Comparison of ENCODE assay signal across 14 cellular contexts in the genomic region with DNA sequence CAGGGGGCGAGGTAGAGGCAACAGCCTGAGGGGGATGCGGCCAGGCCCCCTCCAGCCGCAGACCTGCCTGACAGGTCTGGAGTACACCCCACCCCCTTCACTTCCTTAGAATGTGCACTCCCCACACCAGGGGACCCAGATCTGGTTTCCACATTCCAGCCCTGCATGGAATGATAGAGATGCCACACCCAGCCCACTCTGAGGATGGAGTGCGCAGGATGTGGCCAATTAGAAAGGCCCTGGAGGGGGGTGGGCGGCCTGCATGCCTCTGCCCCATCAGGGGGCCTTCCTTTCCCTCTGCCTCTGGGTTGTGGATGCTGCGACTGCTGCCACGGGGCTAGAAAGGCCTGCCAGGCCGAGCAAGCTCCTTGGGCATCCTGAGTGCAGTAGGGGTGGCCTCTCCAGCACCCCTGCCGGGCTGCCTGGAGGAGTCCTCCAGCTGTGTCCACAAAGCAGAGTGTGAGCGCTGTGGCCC. TPM values are rescaled to one million over a fixed set of nuclear protein-coding genes. Genes with fewer than 3 reads are reported as not detected.
A peak's percentile ranks its signal among the peaks of the same experiment; 100 is the strongest.
DNase-seq lines count a peak whose midpoint lies in the region; ATAC-seq, FAIRE-seq and TF ChIP-seq lines count a peak whose summit lies in the region.
"Had no signal": no experiment of that assay in that cellular context is flagged by ENCODE, and none has a peak within 500 bp of the region (broad histone marks: within the 10 kb centered on the region; RNA-seq: fewer than 3 reads in every experiment).

No MANE protein-coding gene starts in this region.

- no peaks in the 10 kb centered on the region for H3K9me3 Mint-ChIP-seq in Caco-2 (ENCODE audit: unreplicated experiment)
- H3K9me3 Mint-ChIP-seq in chondrocyte (ENCODE audit: low read depth) = no peaks in the 10 kb centered on the region
- no peaks in the 10 kb centered on the region for H3K9me3 Mint-ChIP-seq in mesothelial cell of epicardium
- H3K9me3 Mint-ChIP-seq in activated CD4-positive, alpha-beta memory T cell treated with anti-CD3 and anti-CD28 coated beads, Interleukin-2, amount 10 ng/mL, durations not matched to agents 7 days and 5 days = no peaks in the 10 kb centered on the region

- H3K27ac Mint-ChIP-seq in Caco-2 (ENCODE audit: unreplicated experiment) = peak overlapping the region; percentile 42
- peak overlapping the region; percentile 74 for H3K27ac Mint-ChIP-seq in chondrocyte (ENCODE audit: unreplicated experiment)
- H3K27ac Mint-ChIP-seq in mesothelial cell of epicardium = peak overlapping the region; percentile 94
- H3K27ac Mint-ChIP-seq in activated CD4-positive, alpha-beta memory T cell treated with anti-CD3 and anti-CD28 coated beads, Interleukin-2, amount 10 ng/mL, durations not matched to agents 7 days and 5 days = no peak overlapping the region

- H3K36me3 Mint-ChIP-seq in Caco-2 (ENCODE audit: insufficient read depth, unreplicated experiment) = peaks cover 31% of the 10 kb centered on the region
- peaks cover 5% of the 10 kb centered on the region for H3K36me3 Mint-ChIP-seq in chondrocyte (ENCODE audit: low read depth)
- peaks cover 8% of the 10 kb centered on the region for H3K36me3 Mint-ChIP-seq in mesothelial cell of epicardium
- peaks cover 22% of the 10 kb centered on the region for H3K36me3 Mint-ChIP-seq in activated CD4-positive, alpha-beta memory T cell treated with anti-CD3 and anti-CD28 coated beads, Interleukin-2, amount 10 ng/mL, durations not matched to agents 7 days and 5 days (ENCODE audit: low read depth)

- CTCF ChIA-PET in Caco-2 (lab: Charles Lee) = interaction anchor here (0.6 kb wide), 1 partner anchor 29 kb away, joined by 3 read pairs; a partner anchor contains a TSS
- CTCF ChIA-PET in activated CD4-positive, alpha-beta memory T cell treated with anti-CD3 and anti-CD28 coated beads, Interleukin-2, amount 10 ng/mL, durations not matched to agents 7 days and 5 days (lab: Charles Lee) = no interaction called here

- intact Hi-C loops in Caco-2 (cut with micrococcal nuclease; ENCODE audit: unreplicated experiment) = no loop called here
- intact Hi-C loops in prostate gland (cut with DNase I) = no loop called here
- intact Hi-C loops in kidney (cut with DNase I) = no loop called here

- no peak for ATAC-seq in GM19023 (IDR thresholded peaks at IDR 0.05; ENCODE audit: unreplicated experiment)
- ATAC-seq: left lung had no signal

- TF ChIP-seq CTCF in Caco-2 (IDR thresholded peaks at IDR 0.05; ENCODE audit: insufficient read depth in 1 of 2, low read depth in 1 of 2, low read length in 1 of 2, severe bottlenecking in 1 of 2, unreplicated experiment in 1 of 2) = peak in 1 of 2 experiments; percentile 3
- peak; percentile 54 for TF ChIP-seq CTCF in chondrocyte (IDR thresholded peaks at IDR 0.05)
- no peak for TF ChIP-seq CTCF in mesothelial cell of epicardium (IDR thresholded peaks at IDR 0.05; ENCODE audit: unreplicated experiment)
- TF ChIP-seq CTCF in prostate gland (IDR thresholded peaks at IDR 0.05) = no peak
- TF ChIP-seq CTCF in kidney (IDR thresholded peaks at IDR 0.05; ENCODE audit: borderline replicate concordance, extremely low read depth, insufficient read depth) = no peak

- H3K4me3 ChIP-seq in Caco-2 (ENCODE audit: low read depth, low read length) (no peak overlapping the region), prostate gland (no peak overlapping the region), kidney (ENCODE audit: low read length in 2 of 2) (no peak overlapping the region)
- H3K4me3 ChIP-seq: left lung had no signal

- 70% methylated on average over 10 of the region's 10 CpGs for WGBS in prostate gland

- no peak for TF ChIP-seq POLR2A in prostate gland (IDR thresholded peaks at IDR 0.05)

- no peaks in the 10 kb centered on the region for H3K27me3 Mint-ChIP-seq in Caco-2 (ENCODE audit: insufficient read depth, unreplicated experiment)
- no peaks in the 10 kb centered on the region for H3K27me3 Mint-ChIP-seq in chondrocyte (ENCODE audit: low read depth)
- no peaks in the 10 kb centered on the region for H3K27me3 Mint-ChIP-seq in mesothelial cell of epicardium (ENCODE audit: low read depth)
- H3K27me3 Mint-ChIP-seq in activated CD4-positive, alpha-beta memory T cell treated with anti-CD3 and anti-CD28 coated beads, Interleukin-2, amount 10 ng/mL, durations not matched to agents 7 days and 5 days = no peaks in the 10 kb centered on the region

- H3K36me3 ChIP-seq in Caco-2 (ENCODE audit: control insufficient read depth, insufficient read depth, low read length) = no peaks in the 10 kb centered on the region
- H3K36me3 ChIP-seq in prostate gland = peaks cover 9 to 13% of the 10 kb centered on the region in 2 donors
- H3K36me3 ChIP-seq in kidney (ENCODE audit: control insufficient read depth in 1 of 2, insufficient read depth in 2 of 2, low read length in 2 of 2) = peaks cover 18 to 37% of the 10 kb centered on the region in 2 donors

- H3K4me1 ChIP-seq in Caco-2 (peaks cover 19% of the 10 kb centered on the region), prostate gland (replicated peaks) (no peaks in the 10 kb centered on the region), kidney (ENCODE audit: control insufficient read depth in 1 of 2, insufficient read depth in 1 of 2, low read depth in 1 of 2, low read length in 2 of 2) (peaks cover 6 to 14% of the 10 kb centered on the region in 2 donors)
- H3K4me1 ChIP-seq: BE2C had no signal

- POLR2A ChIA-PET in Caco-2 (lab: Charles Lee) = interaction anchor here (0.5 to 0.7 kb wide), 2 partner anchors 47 to 222 kb away, joined by 4 to 7 read pairs; no protein-coding TSS in a partner anchor
- POLR2A ChIA-PET in activated CD4-positive, alpha-beta memory T cell treated with anti-CD3 and anti-CD28 coated beads, Interleukin-2, amount 10 ng/mL, durations not matched to agents 7 days and 5 days (lab: Charles Lee) = no interaction called here

- H3K27me3 ChIP-seq in Caco-2 (replicated peaks; ENCODE audit: control insufficient read depth, insufficient read depth, low read length) = no peaks in the 10 kb centered on the region
- no peaks in the 10 kb centered on the region for H3K27me3 ChIP-seq in prostate gland (replicated peaks; ENCODE audit: insufficient read depth)
- H3K27me3 ChIP-seq: BE2C, left lung had no signal

- H3K9me3 ChIP-seq in Caco-2 (no peaks in the 10 kb centered on the region), prostate gland (no peaks in the 10 kb centered on the region), kidney (ENCODE audit: control insufficient read depth in 1 of 2, low read length in 2 of 2) (no peaks in the 10 kb centered on the region)
- H3K9me3 ChIP-seq: BE2C, left lung had no signal

- H3K4me3 Mint-ChIP-seq in Caco-2 (ENCODE audit: unreplicated experiment) (no peak overlapping the region), chondrocyte (ENCODE audit: unreplicated experiment) (no peak overlapping the region), mesothelial cell of epicardium (no peak overlapping the region)
- no peak overlapping the region for H3K4me3 Mint-ChIP-seq in activated CD4-positive, alpha-beta memory T cell treated with anti-CD3 and anti-CD28 coated beads, Interleukin-2, amount 10 ng/mL, durations not matched to agents 7 days and 5 days

- H3K27ac ChIP-seq in prostate gland (no peak overlapping the region), kidney (ENCODE audit: low read depth in 2 of 2, low read length in 2 of 2) (no peak overlapping the region)
- H3K27ac ChIP-seq: left lung had no signal

- H3K4me1 Mint-ChIP-seq in Caco-2 (ENCODE audit: low read depth, unreplicated experiment) (no peaks in the 10 kb centered on the region), chondrocyte (ENCODE audit: low read depth) (peaks cover 52% of the 10 kb centered on the region), mesothelial cell of epicardium (peaks cover 24% of the 10 kb centered on the region)
- no peaks in the 10 kb centered on the region for H3K4me1 Mint-ChIP-seq in activated CD4-positive, alpha-beta memory T cell treated with anti-CD3 and anti-CD28 coated beads, Interleukin-2, amount 10 ng/mL, durations not matched to agents 7 days and 5 days

- DNase-seq in Caco-2 (peak; percentile 65 to 73), NCI-H146 (lab: John Stamatoyannopoulos, UW) (peak; percentile 91), chondrocyte (ENCODE audit: low spot score) (peak; percentile 95), mesothelial cell of epicardium (ENCODE audit: low spot score in 2 of 2, unreplicated experiment in 2 of 2) (peak; percentile 51 to 71), prostate gland (ENCODE audit: low spot score) (no peak), kidney (no peak)
- no peak for DNase-seq in activated CD4-positive, alpha-beta memory T cell treated with anti-CD3 and anti-CD28 coated beads, Interleukin-2, amount 10 ng/mL, durations not matched to agents 7 days and 5 days
- DNase-seq: activated CD4-positive, alpha-beta T cell treated with anti-CD3 and anti-CD28 coated beads, Interleukin-2, amount 50 U/mL, for 1 hour; BE2C; GDM1; NCI-H1048; stimulated activated CD4-positive, alpha-beta T cell treated with anti-CD3 and anti-CD28 coated beads, Interleukin-15, amount 100 ng/mL, for 24 hours had no signal

- no peak overlapping the region for H3K9ac ChIP-seq in kidney (ENCODE audit: low read length in 2 of 2)

- BruUV-seq in Caco-2 (replicated peaks; lab: Mats Ljungman, UMichigan) = no TSS peak

- FAIRE-seq in kidney (lab: Jason Lieb, UNC) = no peak

RNA-seq across cellular contexts. Expression of a gene that starts 28.2 kb away (rescaled TPM):
- total RNA-seq in Caco-2 (2022) (15.5 and 16.6 TPM in 2 replicates), chondrocyte (3.6 to 6.4 TPM (median 6.1 TPM) in 3 replicates), mesothelial cell of epicardium (43.6 to 45.3 TPM (median 45.0 TPM) in 3 replicates), prostate gland (1 to 10 TPM in 1 of 2 donors, under 1 TPM in 1; 0.82 to 7.4 TPM), kidney (5.4 TPM)
- 2.7 TPM for polyA plus RNA-seq in kidney (ENCODE audit: insufficient read depth, low read depth, low replicate concordance)
- total RNA-seq in activated CD4-positive, alpha-beta memory T cell treated with anti-CD3 and anti-CD28 coated beads, Interleukin-2, amount 10 ng/mL, durations not matched to agents 7 days and 5 days = under 1 TPM; 0.55 to 0.83 TPM

RNA-seq across cellular contexts. Expression of a gene that starts 29.1 kb away (rescaled TPM):
- total RNA-seq in Caco-2 (2022) (25.7 and 26.1 TPM in 2 replicates), chondrocyte (17.1 to 24.5 TPM (median 21.3 TPM) in 3 replicates), mesothelial cell of epicardium (30.1 to 32.9 TPM (median 30.6 TPM) in 3 replicates), prostate gland (10 to 100 TPM; 26.0 to 42.8 TPM), kidney (30.9 TPM)
- 14.4 TPM for polyA plus RNA-seq in kidney (ENCODE audit: insufficient read depth, low read depth, low replicate concordance)
- 10 to 100 TPM; 25.0 to 27.5 TPM for total RNA-seq in activated CD4-positive, alpha-beta memory T cell treated with anti-CD3 and anti-CD28 coated beads, Interleukin-2, amount 10 ng/mL, durations not matched to agents 7 days and 5 days

Comparison
In these comparisons a context has a peak if more than half of its experiments do, and no peak if none do; other contexts are left out.
1. DNase-seq: peak in Caco-2 (2 of 2), NCI-H146 (single experiment), chondrocyte (single experiment) and mesothelial cell of epicardium (2 of 2); none in prostate gland (single experiment), kidney (single experiment) and activated CD4-positive, alpha-beta memory T cell treated with anti-CD3 and anti-CD28 coated beads, Interleukin-2, amount 10 ng/mL, durations not matched to agents 7 days and 5 days (single experiment).